In the genomic region with DNA sequence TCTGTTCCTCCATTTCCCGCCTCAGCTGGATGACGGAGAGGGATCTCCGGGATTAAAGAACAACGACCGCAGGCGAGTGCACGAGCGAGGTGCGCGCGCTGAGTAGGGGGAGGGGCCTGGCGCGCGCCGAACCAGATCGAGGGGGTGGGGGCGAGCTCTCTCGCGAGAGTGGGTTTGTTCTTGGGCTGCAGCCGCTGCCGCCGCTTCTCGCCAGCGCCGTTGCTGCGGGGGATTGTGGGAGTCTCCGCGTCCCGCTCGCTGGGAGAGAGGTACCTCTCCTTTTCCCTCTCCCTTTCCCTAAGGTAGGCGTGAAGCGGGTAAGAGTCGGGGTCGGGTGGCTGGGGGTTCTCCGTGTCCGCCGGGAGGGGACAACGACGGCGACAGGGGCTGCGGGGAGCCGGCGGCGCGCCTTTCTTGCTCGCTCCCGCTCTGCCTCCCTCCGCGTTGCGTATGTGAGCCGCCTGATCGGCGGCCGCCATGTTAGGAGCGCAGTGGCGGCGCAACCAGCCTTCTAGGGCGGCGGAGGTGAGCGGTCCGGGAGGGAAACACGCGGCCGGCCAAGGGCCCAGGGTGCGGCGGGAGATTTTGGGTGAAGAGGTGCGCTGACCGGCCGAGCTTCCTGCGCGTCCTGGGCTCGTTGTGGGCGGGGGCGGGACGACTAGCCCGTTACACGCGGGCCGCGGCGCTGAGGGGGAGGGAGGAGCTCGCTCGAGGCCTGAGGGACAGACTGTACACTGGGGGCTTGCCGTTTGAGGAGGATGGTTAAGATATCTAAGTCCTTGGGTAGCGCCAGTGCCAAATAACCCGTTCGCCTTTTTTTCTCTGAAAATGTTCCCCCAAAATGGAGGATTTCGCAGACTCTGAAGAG, we compare ENCODE assay signal across 1 cellular context.
TF ChIP-seq lines count a peak whose summit lies in the region.

Gene MATR3, plus strand, starts transcription at position 237 of the 868 bp plus-strand sequence. CDS start 13,676 bp downstream, outside the sequence.

TF ChIP-seq in HepG2, 621 proteins besides CTCF, POLR2A, EP300 and RAD21 (continued from another document and continues in another):
- TF ChIP-seq, protein P1, sequence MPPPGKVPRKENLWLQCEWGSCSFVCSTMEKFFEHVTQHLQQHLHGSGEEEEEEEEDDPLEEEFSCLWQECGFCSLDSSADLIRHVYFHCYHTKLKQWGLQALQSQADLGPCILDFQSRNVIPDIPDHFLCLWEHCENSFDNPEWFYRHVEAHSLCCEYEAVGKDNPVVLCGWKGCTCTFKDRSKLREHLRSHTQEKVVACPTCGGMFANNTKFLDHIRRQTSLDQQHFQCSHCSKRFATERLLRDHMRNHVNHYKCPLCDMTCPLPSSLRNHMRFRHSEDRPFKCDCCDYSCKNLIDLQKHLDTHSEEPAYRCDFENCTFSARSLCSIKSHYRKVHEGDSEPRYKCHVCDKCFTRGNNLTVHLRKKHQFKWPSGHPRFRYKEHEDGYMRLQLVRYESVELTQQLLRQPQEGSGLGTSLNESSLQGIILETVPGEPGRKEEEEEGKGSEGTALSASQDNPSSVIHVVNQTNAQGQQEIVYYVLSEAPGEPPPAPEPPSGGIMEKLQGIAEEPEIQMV (CRISPR knock-in tag; IDR thresholded peaks at IDR 0.05; ENCODE audit: low read depth) = no peak
- no peak for TF ChIP-seq TCF7 (IDR thresholded peaks at IDR 0.05; ENCODE audit: low read depth)
- peak; percentile 38; the same call in 1 of the 2 replicates for TF ChIP-seq IKZF5 (CRISPR knock-in tag; IDR thresholded peaks at IDR 0.05)
- TF ChIP-seq GATAD1 (CRISPR knock-in tag; IDR thresholded peaks at IDR 0.05) = peak; percentile 85
- TF ChIP-seq ZNF17 (CRISPR knock-in tag; IDR thresholded peaks at IDR 0.05) = no peak
- no peak for TF ChIP-seq ZNF484 (CRISPR knock-in tag; IDR thresholded peaks at IDR 0.05; ENCODE audit: borderline replicate concordance, low read depth)
- TF ChIP-seq RBFOX2 (IDR thresholded peaks at IDR 0.05; ENCODE audit: low read depth, low read length) = peak; percentile 97
- TF ChIP-seq SPEN (CRISPR knock-in tag; IDR thresholded peaks at IDR 0.05; ENCODE audit: low read depth) = peak; percentile 53; the same call in 1 of the 2 replicates
- TF ChIP-seq ZSCAN29 (CRISPR knock-in tag; conservative IDR thresholded peaks at IDR 0.05) = no peak
- no peak for TF ChIP-seq KAT2B (IDR thresholded peaks at IDR 0.05; ENCODE audit: borderline replicate concordance, low read depth, low read length)
- peak; percentile 27; the same call in 1 of the 2 replicates for TF ChIP-seq ZSCAN9 (CRISPR knock-in tag; IDR thresholded peaks at IDR 0.05; ENCODE audit: borderline replicate concordance)
- TF ChIP-seq ZNF597 (CRISPR knock-in tag; IDR thresholded peaks at IDR 0.05) = no peak
- TF ChIP-seq ZNF12 (CRISPR knock-in tag; IDR thresholded peaks at IDR 0.05) = peak; percentile 44; the same call in 1 of the 2 replicates
- no peak for TF ChIP-seq SIX4 (CRISPR knock-in tag; IDR thresholded peaks at IDR 0.05)
- peak; percentile 91; the same call in 1 of the 2 replicates for TF ChIP-seq NRL (CRISPR knock-in tag; IDR thresholded peaks at IDR 0.05; ENCODE audit: borderline replicate concordance)
- no peak for TF ChIP-seq ZSCAN30 (CRISPR knock-in tag; IDR thresholded peaks at IDR 0.05)
- peak; percentile 79; the same call in 1 of the 2 replicates for TF ChIP-seq REXO4 (CRISPR knock-in tag; IDR thresholded peaks at IDR 0.05; ENCODE audit: borderline replicate concordance)
- peak; percentile 82 for TF ChIP-seq HNRNPK (IDR thresholded peaks at IDR 0.05; ENCODE audit: low read depth, low read length, poor library complexity, severe bottlenecking)
- TF ChIP-seq TRIM24 (CRISPR knock-in tag; IDR thresholded peaks at IDR 0.05) = no peak
- no peak for TF ChIP-seq RELA (CRISPR knock-in tag; IDR thresholded peaks at IDR 0.05)
- peak; percentile 89 for TF ChIP-seq ZSCAN31 (CRISPR knock-in tag; IDR thresholded peaks at IDR 0.05; ENCODE audit: low read depth)
- peak; percentile 83; the same call in 1 of the 2 replicates for TF ChIP-seq PAX8 (CRISPR knock-in tag; IDR thresholded peaks at IDR 0.05; ENCODE audit: borderline replicate concordance)
- no peak for TF ChIP-seq GABPA (IDR thresholded peaks at IDR 0.05; ENCODE audit: low read depth, low read length)
- TF ChIP-seq GABPA (CRISPR knock-in tag; IDR thresholded peaks at IDR 0.05; ENCODE audit: low read depth) = no peak; the same call in 1 of the 2 replicates
- no peak for TF ChIP-seq ZNF414 (CRISPR knock-in tag; IDR thresholded peaks at IDR 0.05)
- TF ChIP-seq, protein P2, sequence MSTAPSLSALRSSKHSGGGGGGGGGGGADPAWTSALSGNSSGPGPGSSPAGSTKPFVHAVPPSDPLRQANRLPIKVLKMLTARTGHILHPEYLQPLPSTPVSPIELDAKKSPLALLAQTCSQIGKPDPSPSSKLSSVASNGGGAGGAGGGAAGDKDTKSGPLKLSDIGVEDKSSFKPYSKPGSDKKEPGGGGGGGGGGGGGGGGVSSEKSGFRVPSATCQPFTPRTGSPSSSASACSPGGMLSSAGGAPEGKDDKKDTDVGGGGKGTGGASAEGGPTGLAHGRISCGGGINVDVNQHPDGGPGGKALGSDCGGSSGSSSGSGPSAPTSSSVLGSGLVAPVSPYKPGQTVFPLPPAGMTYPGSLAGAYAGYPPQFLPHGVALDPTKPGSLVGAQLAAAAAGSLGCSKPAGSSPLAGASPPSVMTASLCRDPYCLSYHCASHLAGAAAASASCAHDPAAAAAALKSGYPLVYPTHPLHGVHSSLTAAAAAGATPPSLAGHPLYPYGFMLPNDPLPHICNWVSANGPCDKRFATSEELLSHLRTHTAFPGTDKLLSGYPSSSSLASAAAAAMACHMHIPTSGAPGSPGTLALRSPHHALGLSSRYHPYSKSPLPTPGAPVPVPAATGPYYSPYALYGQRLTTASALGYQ (CRISPR knock-in tag; IDR thresholded peaks at IDR 0.05) = peak; percentile 50; the same call in 1 of the 2 replicates
- 0 out of 2 replicates have a peak, but pooled peaks have one; percentile 63 for TF ChIP-seq ZNF274 (CRISPR knock-in tag; IDR thresholded peaks at IDR 0.05)
- TF ChIP-seq POLR2G (IDR thresholded peaks at IDR 0.05; ENCODE audit: low read depth, low read length) = peak; percentile 95
- peak; percentile 95 for TF ChIP-seq EED (CRISPR knock-in tag; IDR thresholded peaks at IDR 0.05)
- TF ChIP-seq ZMYM2 (CRISPR knock-in tag; IDR thresholded peaks at IDR 0.05) = peak; percentile 69; the same call in 1 of the 2 replicates
- TF ChIP-seq GFI1 (CRISPR knock-in tag; IDR thresholded peaks at IDR 0.05; ENCODE audit: borderline replicate concordance) = 0 out of 2 replicates have a peak, but pooled peaks have one; percentile 45
- TF ChIP-seq, protein P3, sequence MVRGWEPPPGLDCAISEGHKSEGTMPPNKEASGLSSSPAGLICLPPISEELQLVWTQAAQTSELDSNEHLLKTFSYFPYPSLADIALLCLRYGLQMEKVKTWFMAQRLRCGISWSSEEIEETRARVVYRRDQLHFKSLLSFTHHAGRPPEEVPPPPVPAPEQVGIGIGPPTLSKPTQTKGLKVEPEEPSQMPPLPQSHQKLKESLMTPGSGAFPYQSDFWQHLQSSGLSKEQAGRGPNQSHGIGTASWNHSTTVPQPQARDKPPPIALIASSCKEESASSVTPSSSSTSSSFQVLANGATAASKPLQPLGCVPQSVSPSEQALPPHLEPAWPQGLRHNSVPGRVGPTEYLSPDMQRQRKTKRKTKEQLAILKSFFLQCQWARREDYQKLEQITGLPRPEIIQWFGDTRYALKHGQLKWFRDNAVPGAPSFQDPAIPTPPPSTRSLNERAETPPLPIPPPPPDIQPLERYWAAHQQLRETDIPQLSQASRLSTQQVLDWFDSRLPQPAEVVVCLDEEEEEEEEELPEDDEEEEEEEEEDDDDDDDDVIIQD (CRISPR knock-in tag; IDR thresholded peaks at IDR 0.05; ENCODE audit: low read depth) = peak; percentile 71
- peak; percentile 30; the same call in 1 of the 2 replicates for TF ChIP-seq HDAC2 (CRISPR knock-in tag; IDR thresholded peaks at IDR 0.05)
- TF ChIP-seq, protein P4, sequence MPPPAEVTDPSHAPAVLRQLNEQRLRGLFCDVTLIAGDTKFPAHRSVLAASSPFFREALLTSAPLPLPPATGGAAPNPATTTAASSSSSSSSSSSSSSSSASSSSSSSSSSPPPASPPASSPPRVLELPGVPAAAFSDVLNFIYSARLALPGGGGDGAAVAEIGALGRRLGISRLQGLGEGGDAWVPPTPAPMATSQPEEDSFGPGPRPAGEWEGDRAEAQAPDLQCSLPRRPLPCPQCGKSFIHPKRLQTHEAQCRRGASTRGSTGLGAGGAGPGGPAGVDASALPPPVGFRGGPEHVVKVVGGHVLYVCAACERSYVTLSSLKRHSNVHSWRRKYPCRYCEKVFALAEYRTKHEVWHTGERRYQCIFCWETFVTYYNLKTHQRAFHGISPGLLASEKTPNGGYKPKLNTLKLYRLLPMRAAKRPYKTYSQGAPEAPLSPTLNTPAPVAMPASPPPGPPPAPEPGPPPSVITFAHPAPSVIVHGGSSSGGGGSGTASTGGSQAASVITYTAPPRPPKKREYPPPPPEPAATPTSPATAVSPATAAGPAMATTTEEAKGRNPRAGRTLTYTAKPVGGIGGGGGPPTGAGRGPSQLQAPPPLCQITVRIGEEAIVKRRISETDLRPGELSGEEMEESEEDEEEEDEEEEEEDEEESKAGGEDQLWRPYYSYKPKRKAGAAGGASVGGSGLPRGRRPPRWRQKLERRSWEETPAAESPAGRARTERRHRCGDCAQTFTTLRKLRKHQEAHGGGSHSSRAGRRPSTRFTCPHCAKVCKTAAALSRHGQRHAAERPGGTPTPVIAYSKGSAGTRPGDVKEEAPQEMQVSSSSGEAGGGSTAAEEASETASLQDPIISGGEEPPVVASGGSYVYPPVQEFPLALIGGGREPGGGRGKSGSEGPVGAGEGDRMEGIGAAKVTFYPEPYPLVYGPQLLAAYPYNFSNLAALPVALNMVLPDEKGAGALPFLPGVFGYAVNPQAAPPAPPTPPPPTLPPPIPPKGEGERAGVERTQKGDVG (CRISPR knock-in tag; IDR thresholded peaks at IDR 0.05; ENCODE audit: borderline replicate concordance) = no peak
- peak; percentile 84 for TF ChIP-seq HOXA5 (CRISPR knock-in tag; IDR thresholded peaks at IDR 0.05)
- TF ChIP-seq PREB (CRISPR knock-in tag; IDR thresholded peaks at IDR 0.05) = no peak
- TF ChIP-seq U2AF1 (optimal IDR thresholded peaks at IDR 0.05; ENCODE audit: low read depth, low read length) = no peak
- TF ChIP-seq, protein P5, sequence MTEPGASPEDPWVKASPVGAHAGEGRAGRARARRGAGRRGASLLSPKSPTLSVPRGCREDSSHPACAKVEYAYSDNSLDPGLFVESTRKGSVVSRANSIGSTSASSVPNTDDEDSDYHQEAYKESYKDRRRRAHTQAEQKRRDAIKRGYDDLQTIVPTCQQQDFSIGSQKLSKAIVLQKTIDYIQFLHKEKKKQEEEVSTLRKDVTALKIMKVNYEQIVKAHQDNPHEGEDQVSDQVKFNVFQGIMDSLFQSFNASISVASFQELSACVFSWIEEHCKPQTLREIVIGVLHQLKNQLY (CRISPR knock-in tag; IDR thresholded peaks at IDR 0.05) = no peak
- TF ChIP-seq TSC22D2 (CRISPR knock-in tag; IDR thresholded peaks at IDR 0.05; ENCODE audit: borderline replicate concordance) = peak; percentile 10; the same call in 1 of the 2 replicates
- peak; percentile 87 for TF ChIP-seq DR1 (CRISPR knock-in tag; IDR thresholded peaks at IDR 0.05)
- TF ChIP-seq PCBP2 (optimal IDR thresholded peaks at IDR 0.05; ENCODE audit: low read depth, low read length, poor library complexity, severe bottlenecking) = no peak
- peak; percentile 31 for TF ChIP-seq KDM5B (CRISPR knock-in tag; IDR thresholded peaks at IDR 0.05; ENCODE audit: borderline replicate concordance)
- TF ChIP-seq MBNL3 (CRISPR knock-in tag; conservative IDR thresholded peaks at IDR 0.05) = no peak
- TF ChIP-seq CHD2 (IDR thresholded peaks at IDR 0.05; ENCODE audit: low read depth, low read length) = peak; percentile 99
- no peak for TF ChIP-seq ZNF720 (CRISPR knock-in tag; IDR thresholded peaks at IDR 0.05)
